In genomic region chr7:39607865-39608264, GRCh38 we compare ENCODE assay signal across 17 cellular contexts.
"Had no signal": no experiment of that assay in that cellular context is flagged by ENCODE, and none has a peak within 500 bp of the region (broad histone marks: within the 10 kb centered on the region; RNA-seq: fewer than 3 reads in every experiment).

No MANE protein-coding gene starts in this region.

- DNase-seq: activated CD4-positive, alpha-beta memory T cell treated with anti-CD3 and anti-CD28 coated beads for 36 hours; activated CD8-positive, alpha-beta memory T cell treated with anti-CD3 and anti-CD28 coated beads, Interleukin-2, amount 10 ng/mL, durations not matched to agents 7 days and 5 days; activated T-cell treated with anti-CD3 and anti-CD28 coated beads, Interleukin-2, amount 50 U/mL, for 1 hour; amygdala; brain microvascular endothelial cell; colonic mucosa; naive thymus-derived CD8-positive, alpha-beta T cell; pancreas; spleen; stimulated activated naive B cell treated with anti-CD40 and anti-IgM and Interleukin-4, amounts not matched to agents 10 μg/mL and 1 μg/mL and 100 μg/mL, for 72 hours; upper lobe of right lung had no signal

- FAIRE-seq: endometrium, pancreas, TTC549 had no signal

- H3K36me3 ChIP-seq: brain microvascular endothelial cell, colonic mucosa, esophagus muscularis mucosa, pancreas, spleen, thoracic aorta, upper lobe of right lung had no signal

- ATAC-seq: activated CD8-positive, alpha-beta memory T cell treated with anti-CD3 and anti-CD28 coated beads, Interleukin-2, amount 10 ng/mL, durations not matched to agents 7 days and 5 days; naive thymus-derived CD8-positive, alpha-beta T cell; stimulated activated naive B cell treated with anti-CD40 and anti-IgM and Interleukin-4, amounts not matched to agents 10 μg/mL and 1 μg/mL and 100 μg/mL, for 72 hours; upper lobe of right lung had no signal

- H3K4me3 Mint-ChIP-seq: activated CD4-positive, alpha-beta memory T cell treated with anti-CD3 and anti-CD28 coated beads for 36 hours; activated CD8-positive, alpha-beta memory T cell treated with anti-CD3 and anti-CD28 coated beads, Interleukin-2, amount 10 ng/mL, durations not matched to agents 7 days and 5 days; activated naive CD8-positive, alpha-beta T cell; central memory CD8-positive, alpha-beta T cell; stimulated activated naive B cell treated with anti-CD40 and anti-IgM and Interleukin-4, amounts not matched to agents 10 μg/mL and 1 μg/mL and 100 μg/mL, for 72 hours had no signal

- H3K27ac ChIP-seq: colonic mucosa, esophagus muscularis mucosa, thoracic aorta had no signal

- H3K4me3 ChIP-seq: colonic mucosa, esophagus muscularis mucosa, pancreas, spleen, thoracic aorta, upper lobe of right lung had no signal

- H3K4me1 ChIP-seq: colonic mucosa, pancreas, upper lobe of right lung had no signal

- H3K27me3 ChIP-seq: brain microvascular endothelial cell, colonic mucosa, pancreas, upper lobe of right lung had no signal

- H3K36me3 Mint-ChIP-seq: activated CD4-positive, alpha-beta memory T cell treated with anti-CD3 and anti-CD28 coated beads for 36 hours had no signal

- H3K9me3 Mint-ChIP-seq: activated CD4-positive, alpha-beta memory T cell treated with anti-CD3 and anti-CD28 coated beads for 36 hours; central memory CD8-positive, alpha-beta T cell; stimulated activated naive B cell treated with anti-CD40 and anti-IgM and Interleukin-4, amounts not matched to agents 10 μg/mL and 1 μg/mL and 100 μg/mL, for 72 hours had no signal

- H3K9me3 ChIP-seq: colonic mucosa, esophagus muscularis mucosa, pancreas, spleen, thoracic aorta, upper lobe of right lung had no signal

- H3K27ac Mint-ChIP-seq: activated CD4-positive, alpha-beta memory T cell treated with anti-CD3 and anti-CD28 coated beads for 36 hours; activated CD8-positive, alpha-beta memory T cell treated with anti-CD3 and anti-CD28 coated beads, Interleukin-2, amount 10 ng/mL, durations not matched to agents 7 days and 5 days; activated naive CD8-positive, alpha-beta T cell; stimulated activated naive B cell treated with anti-CD40 and anti-IgM and Interleukin-4, amounts not matched to agents 10 μg/mL and 1 μg/mL and 100 μg/mL, for 72 hours had no signal
